Comparison of ENCODE assay signal across 1 cellular context in genomic region chr2:241274127-241274526, GRCh38.
TF ChIP-seq lines count a peak whose summit lies in the region.

No MANE protein-coding gene starts in this region.

TF ChIP-seq in IMR-90, 13 proteins besides CTCF, POLR2A, EP300 and RAD21 (continued from another document):
- TF ChIP-seq ELK1 (IDR thresholded peaks at IDR 0.05; ENCODE audit: borderline replicate concordance, low read depth, low read length), result no peak
- no peak for TF ChIP-seq RFX5 (IDR thresholded peaks at IDR 0.05; ENCODE audit: low read depth, low read length)
- no peak for TF ChIP-seq FOS (IDR thresholded peaks at IDR 0.05; ENCODE audit: low read depth, low read length)
- TF ChIP-seq RCOR1 (IDR thresholded peaks at IDR 0.05; ENCODE audit: insufficient replicate concordance, low read length), result no peak
- no peak for TF ChIP-seq NFE2L2 (IDR thresholded peaks at IDR 0.05; ENCODE audit: low read depth, low read length)
- no peak for TF ChIP-seq CEBPB (IDR thresholded peaks at IDR 0.05; ENCODE audit: low read depth, low read length)
